26 cellular contexts compared by ENCODE assay signal in genomic region chrX:113297456-113297855, GRCh38.
"Had no signal": no experiment of that assay in that cellular context is flagged by ENCODE, and none has a peak within 500 bp of the region (broad histone marks: within the 10 kb centered on the region; RNA-seq: fewer than 3 reads in every experiment).

No MANE protein-coding gene starts in this region.

- H3K9me3 ChIP-seq: esophagus squamous epithelium, gastrocnemius medialis, left lung, prostate gland, right atrium auricular region, suprapubic skin, transverse colon, upper lobe of right lung, uterus had no signal

- DNase-seq: effector CD8-positive, alpha-beta T cell; endodermal cell; esophagus squamous epithelium; gastrocnemius medialis; head of caudate nucleus; left cardiac atrium; left lung; mesendoderm; midbrain; naive thymus-derived CD4-positive, alpha-beta T cell; stimulated activated CD4-positive, alpha-beta T cell treated with anti-CD3 and anti-CD28 coated beads, Interleukin-12 subunit alpha, Interleukin-12 subunit beta, amount 100 ng/mL, for 4 hours; stimulated activated CD4-positive, alpha-beta T cell treated with anti-CD3 and anti-CD28 coated beads, Interleukin-1b, Interleukin-23, amount 100 ng/mL, for 48 hours; stimulated activated CD4-positive, alpha-beta T cell treated with anti-CD3 and anti-CD28 coated beads, Interleukin-4, amount 100 ng/mL, for 1 hour; stimulated activated CD8-positive, alpha-beta memory T cell treated with anti-CD3 and anti-CD28 coated beads, Interleukin-4, amount 100 ng/mL, for 48 hours; stimulated activated naive CD4-positive, alpha-beta T cell; stimulated activated naive CD8-positive, alpha-beta T cell treated with anti-CD3 and anti-CD28 coated beads, Interleukin-15, amount 100 ng/mL, for 72 hours; transverse colon; upper lobe of right lung; uterus had no signal

- H3K27me3 ChIP-seq: esophagus squamous epithelium, gastrocnemius medialis, left lung, neural progenitor cell, right atrium auricular region, suprapubic skin, transverse colon, upper lobe of right lung had no signal

- FAIRE-seq: islet of Langerhans had no signal

- H3K4me3 ChIP-seq: esophagus squamous epithelium, gastrocnemius medialis, left lung, neural progenitor cell, prostate gland, right atrium auricular region, smooth muscle cell, suprapubic skin, transverse colon, upper lobe of right lung, uterus had no signal

- H3K36me3 ChIP-seq: esophagus squamous epithelium, gastrocnemius medialis, left lung, neural progenitor cell, prostate gland, right atrium auricular region, suprapubic skin, transverse colon, upper lobe of right lung, uterus had no signal

- H3K4me1 ChIP-seq: esophagus squamous epithelium, gastrocnemius medialis, left lung, neural progenitor cell, prostate gland, right atrium auricular region, suprapubic skin, transverse colon, upper lobe of right lung, uterus had no signal

- H3K9ac ChIP-seq: neural progenitor cell had no signal

- ATAC-seq: gastrocnemius medialis; left cardiac atrium; left lung; naive thymus-derived CD4-positive, alpha-beta T cell; sciatic nerve; stimulated activated naive CD8-positive, alpha-beta T cell treated with anti-CD3 and anti-CD28 coated beads, Interleukin-15, amount 100 ng/mL, for 72 hours; upper lobe of right lung had no signal
